In genomic region chr21:44939532-44940115, GRCh38 we compare ENCODE assay signal across 1 cellular context.
TF ChIP-seq lines count a peak whose summit lies in the region.

Gene SLX9 (plus strand): TSS chr21:44940029. CDS start chr21:44940058, 29 bp downstream.

TF ChIP-seq in WTC11, 78 proteins besides CTCF, POLR2A, EP300 and RAD21 (continued from another document and continues in another):
- TF ChIP-seq, protein P1, sequence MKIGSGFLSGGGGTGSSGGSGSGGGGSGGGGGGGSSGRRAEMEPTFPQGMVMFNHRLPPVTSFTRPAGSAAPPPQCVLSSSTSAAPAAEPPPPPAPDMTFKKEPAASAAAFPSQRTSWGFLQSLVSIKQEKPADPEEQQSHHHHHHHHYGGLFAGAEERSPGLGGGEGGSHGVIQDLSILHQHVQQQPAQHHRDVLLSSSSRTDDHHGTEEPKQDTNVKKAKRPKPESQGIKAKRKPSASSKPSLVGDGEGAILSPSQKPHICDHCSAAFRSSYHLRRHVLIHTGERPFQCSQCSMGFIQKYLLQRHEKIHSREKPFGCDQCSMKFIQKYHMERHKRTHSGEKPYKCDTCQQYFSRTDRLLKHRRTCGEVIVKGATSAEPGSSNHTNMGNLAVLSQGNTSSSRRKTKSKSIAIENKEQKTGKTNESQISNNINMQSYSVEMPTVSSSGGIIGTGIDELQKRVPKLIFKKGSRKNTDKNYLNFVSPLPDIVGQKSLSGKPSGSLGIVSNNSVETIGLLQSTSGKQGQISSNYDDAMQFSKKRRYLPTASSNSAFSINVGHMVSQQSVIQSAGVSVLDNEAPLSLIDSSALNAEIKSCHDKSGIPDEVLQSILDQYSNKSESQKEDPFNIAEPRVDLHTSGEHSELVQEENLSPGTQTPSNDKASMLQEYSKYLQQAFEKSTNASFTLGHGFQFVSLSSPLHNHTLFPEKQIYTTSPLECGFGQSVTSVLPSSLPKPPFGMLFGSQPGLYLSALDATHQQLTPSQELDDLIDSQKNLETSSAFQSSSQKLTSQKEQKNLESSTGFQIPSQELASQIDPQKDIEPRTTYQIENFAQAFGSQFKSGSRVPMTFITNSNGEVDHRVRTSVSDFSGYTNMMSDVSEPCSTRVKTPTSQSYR (CRISPR knock-in tag; IDR thresholded peaks at IDR 0.05) = no peak
- TF ChIP-seq ZNF416 (CRISPR knock-in tag; IDR thresholded peaks at IDR 0.05) = no peak
- peak; percentile 80 for TF ChIP-seq FOXK1 (CRISPR knock-in tag; IDR thresholded peaks at IDR 0.05)
- no peak for TF ChIP-seq MXD4 (CRISPR knock-in tag; IDR thresholded peaks at IDR 0.05; ENCODE audit: borderline replicate concordance)
- TF ChIP-seq OVOL2 (CRISPR knock-in tag; IDR thresholded peaks at IDR 0.05; ENCODE audit: borderline replicate concordance) = no peak
- no peak for TF ChIP-seq ZNF425 (CRISPR knock-in tag; conservative IDR thresholded peaks at IDR 0.05)
- TF ChIP-seq ZNF317 (CRISPR knock-in tag; IDR thresholded peaks at IDR 0.05; ENCODE audit: borderline replicate concordance, low read depth) = peak; percentile 51; the same call in 1 of the 2 replicates
- no peak for TF ChIP-seq HMGA2 (CRISPR knock-in tag; IDR thresholded peaks at IDR 0.05)
- TF ChIP-seq MAX (CRISPR knock-in tag; IDR thresholded peaks at IDR 0.05) = peak; percentile 93
- TF ChIP-seq, protein P2, sequence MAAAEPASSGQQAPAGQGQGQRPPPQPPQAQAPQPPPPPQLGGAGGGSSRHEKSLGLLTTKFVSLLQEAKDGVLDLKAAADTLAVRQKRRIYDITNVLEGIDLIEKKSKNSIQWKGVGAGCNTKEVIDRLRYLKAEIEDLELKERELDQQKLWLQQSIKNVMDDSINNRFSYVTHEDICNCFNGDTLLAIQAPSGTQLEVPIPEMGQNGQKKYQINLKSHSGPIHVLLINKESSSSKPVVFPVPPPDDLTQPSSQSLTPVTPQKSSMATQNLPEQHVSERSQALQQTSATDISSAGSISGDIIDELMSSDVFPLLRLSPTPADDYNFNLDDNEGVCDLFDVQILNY (CRISPR knock-in tag; IDR thresholded peaks at IDR 0.05) = peak; percentile 79
- TF ChIP-seq TCF7 (CRISPR knock-in tag; IDR thresholded peaks at IDR 0.05; ENCODE audit: low read depth) = no peak; the same call in 1 of the 2 replicates
- TF ChIP-seq, protein P3, sequence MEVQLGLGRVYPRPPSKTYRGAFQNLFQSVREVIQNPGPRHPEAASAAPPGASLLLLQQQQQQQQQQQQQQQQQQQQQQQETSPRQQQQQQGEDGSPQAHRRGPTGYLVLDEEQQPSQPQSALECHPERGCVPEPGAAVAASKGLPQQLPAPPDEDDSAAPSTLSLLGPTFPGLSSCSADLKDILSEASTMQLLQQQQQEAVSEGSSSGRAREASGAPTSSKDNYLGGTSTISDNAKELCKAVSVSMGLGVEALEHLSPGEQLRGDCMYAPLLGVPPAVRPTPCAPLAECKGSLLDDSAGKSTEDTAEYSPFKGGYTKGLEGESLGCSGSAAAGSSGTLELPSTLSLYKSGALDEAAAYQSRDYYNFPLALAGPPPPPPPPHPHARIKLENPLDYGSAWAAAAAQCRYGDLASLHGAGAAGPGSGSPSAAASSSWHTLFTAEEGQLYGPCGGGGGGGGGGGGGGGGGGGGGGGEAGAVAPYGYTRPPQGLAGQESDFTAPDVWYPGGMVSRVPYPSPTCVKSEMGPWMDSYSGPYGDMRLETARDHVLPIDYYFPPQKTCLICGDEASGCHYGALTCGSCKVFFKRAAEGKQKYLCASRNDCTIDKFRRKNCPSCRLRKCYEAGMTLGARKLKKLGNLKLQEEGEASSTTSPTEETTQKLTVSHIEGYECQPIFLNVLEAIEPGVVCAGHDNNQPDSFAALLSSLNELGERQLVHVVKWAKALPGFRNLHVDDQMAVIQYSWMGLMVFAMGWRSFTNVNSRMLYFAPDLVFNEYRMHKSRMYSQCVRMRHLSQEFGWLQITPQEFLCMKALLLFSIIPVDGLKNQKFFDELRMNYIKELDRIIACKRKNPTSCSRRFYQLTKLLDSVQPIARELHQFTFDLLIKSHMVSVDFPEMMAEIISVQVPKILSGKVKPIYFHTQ (CRISPR knock-in tag; IDR thresholded peaks at IDR 0.05) = no peak
- 0 out of 2 replicates have a peak, but pooled peaks have one; percentile 26 for TF ChIP-seq ZNF263 (CRISPR knock-in tag; IDR thresholded peaks at IDR 0.05; ENCODE audit: low read depth)
- TF ChIP-seq AFF4 (CRISPR knock-in tag; IDR thresholded peaks at IDR 0.05; ENCODE audit: borderline replicate concordance) = no peak
- TF ChIP-seq GTF2I (CRISPR knock-in tag; conservative IDR thresholded peaks at IDR 0.05) = peak; percentile 83; the same call in 1 of the 2 replicates
- no peak for TF ChIP-seq ZNF138 (CRISPR knock-in tag; conservative IDR thresholded peaks at IDR 0.05)
- TF ChIP-seq FOXP4 (CRISPR knock-in tag; IDR thresholded peaks at IDR 0.05) = peak; percentile 69
- TF ChIP-seq TEAD4 (CRISPR knock-in tag; IDR thresholded peaks at IDR 0.05) = 0 out of 2 replicates have a peak, but pooled peaks have one; percentile 40
- peak; percentile 97 for TF ChIP-seq ETV6 (CRISPR knock-in tag; IDR thresholded peaks at IDR 0.05)
- no peak for TF ChIP-seq GRHL2 (CRISPR knock-in tag; IDR thresholded peaks at IDR 0.05; ENCODE audit: insufficient replicate concordance, severe bottlenecking)
- TF ChIP-seq PREB (CRISPR knock-in tag; IDR thresholded peaks at IDR 0.05; ENCODE audit: borderline replicate concordance) = no peak
- TF ChIP-seq MLX (CRISPR knock-in tag; IDR thresholded peaks at IDR 0.05) = no peak
- no peak for TF ChIP-seq SOX15 (CRISPR knock-in tag; IDR thresholded peaks at IDR 0.05)
- no peak; the same call in 1 of the 2 replicates for TF ChIP-seq SMAD4 (CRISPR knock-in tag; IDR thresholded peaks at IDR 0.05)
- no peak for TF ChIP-seq JAZF1 (CRISPR knock-in tag; IDR thresholded peaks at IDR 0.05)
- no peak for TF ChIP-seq ATF2 (CRISPR knock-in tag; IDR thresholded peaks at IDR 0.05; ENCODE audit: borderline replicate concordance, low read depth)
- TF ChIP-seq CREM (CRISPR knock-in tag; IDR thresholded peaks at IDR 0.05) = 0 out of 2 replicates have a peak, but pooled peaks have one; percentile 64
- TF ChIP-seq ZBTB21 (CRISPR knock-in tag; IDR thresholded peaks at IDR 0.05; ENCODE audit: borderline replicate concordance) = no peak
- no peak for TF ChIP-seq ATF1 (CRISPR knock-in tag; IDR thresholded peaks at IDR 0.05)
- TF ChIP-seq FOXP1 (CRISPR knock-in tag; IDR thresholded peaks at IDR 0.05; ENCODE audit: borderline replicate concordance) = peak; percentile 87; the same call in 1 of the 2 replicates
- no peak for TF ChIP-seq PRRX2 (CRISPR knock-in tag; IDR thresholded peaks at IDR 0.05)
- TF ChIP-seq, protein P4, sequence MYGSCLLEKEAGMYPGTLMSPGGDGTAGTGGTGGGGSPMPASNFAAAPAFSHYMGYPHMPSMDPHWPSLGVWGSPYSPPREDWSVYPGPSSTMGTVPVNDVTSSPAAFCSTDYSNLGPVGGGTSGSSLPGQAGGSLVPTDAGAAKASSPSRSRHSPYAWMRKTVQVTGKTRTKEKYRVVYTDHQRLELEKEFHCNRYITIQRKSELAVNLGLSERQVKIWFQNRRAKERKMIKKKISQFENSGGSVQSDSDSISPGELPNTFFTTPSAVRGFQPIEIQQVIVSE (CRISPR knock-in tag; IDR thresholded peaks at IDR 0.05; ENCODE audit: borderline replicate concordance) = no peak
- TF ChIP-seq CREB1 (CRISPR knock-in tag; IDR thresholded peaks at IDR 0.05) = no peak
- TF ChIP-seq CBFB (CRISPR knock-in tag; IDR thresholded peaks at IDR 0.05; ENCODE audit: low read depth) = 0 out of 2 replicates have a peak, but pooled peaks have one; percentile 72
- TF ChIP-seq, protein P5, sequence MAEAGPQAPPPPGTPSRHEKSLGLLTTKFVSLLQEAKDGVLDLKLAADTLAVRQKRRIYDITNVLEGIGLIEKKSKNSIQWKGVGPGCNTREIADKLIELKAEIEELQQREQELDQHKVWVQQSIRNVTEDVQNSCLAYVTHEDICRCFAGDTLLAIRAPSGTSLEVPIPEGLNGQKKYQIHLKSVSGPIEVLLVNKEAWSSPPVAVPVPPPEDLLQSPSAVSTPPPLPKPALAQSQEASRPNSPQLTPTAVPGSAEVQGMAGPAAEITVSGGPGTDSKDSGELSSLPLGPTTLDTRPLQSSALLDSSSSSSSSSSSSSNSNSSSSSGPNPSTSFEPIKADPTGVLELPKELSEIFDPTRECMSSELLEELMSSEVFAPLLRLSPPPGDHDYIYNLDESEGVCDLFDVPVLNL (CRISPR knock-in tag; IDR thresholded peaks at IDR 0.05; ENCODE audit: borderline replicate concordance, low read depth) = peak; percentile 16; the same call in 1 of the 2 replicates
- peak; percentile 97 for TF ChIP-seq GABPB1 (CRISPR knock-in tag; IDR thresholded peaks at IDR 0.05)
- no peak for TF ChIP-seq IRF2 (CRISPR knock-in tag; IDR thresholded peaks at IDR 0.05; ENCODE audit: borderline replicate concordance, low read depth)
- TF ChIP-seq ZNF671 (CRISPR knock-in tag; IDR thresholded peaks at IDR 0.05) = no peak
